23 cellular contexts compared by ENCODE assay signal in the genomic region with DNA sequence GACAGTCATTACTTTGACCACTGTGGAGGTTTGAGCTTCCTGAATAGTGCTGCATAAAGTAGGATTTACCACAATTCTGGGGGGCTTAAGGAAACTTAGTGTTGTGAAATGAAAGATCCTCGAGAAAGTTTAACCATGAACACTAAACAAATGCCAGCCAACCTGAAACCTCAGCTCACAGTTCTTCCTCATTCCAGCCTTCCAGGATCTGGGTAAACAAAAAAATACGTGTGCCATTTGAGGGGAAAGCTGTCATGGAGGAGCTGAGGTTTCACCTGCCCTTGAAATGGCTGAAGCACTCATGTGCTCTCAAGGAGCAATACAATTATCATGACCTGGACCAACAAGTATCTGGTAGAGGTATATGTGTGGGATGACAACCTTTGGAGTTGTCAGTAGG.
DNase-seq lines count a peak whose midpoint lies in the region; ATAC-seq, FAIRE-seq and TF ChIP-seq lines count a peak whose summit lies in the region.
"Had no signal": no experiment of that assay in that cellular context is flagged by ENCODE, and none has a peak within 500 bp of the region (broad histone marks: within the 10 kb centered on the region; RNA-seq: fewer than 3 reads in every experiment).

No MANE protein-coding gene starts in this region.

- TF ChIP-seq POLR2A in HepG2 (IDR thresholded peaks at IDR 0.05; ENCODE audit: insufficient read depth in 1 of 2, low read depth in 2 of 2, low read length in 2 of 2) (no peak), right lobe of liver (IDR thresholded peaks at IDR 0.05) (no peak)

- no peak overlapping the region for H3K9ac ChIP-seq in HepG2 (ENCODE audit: insufficient read depth, low read depth, low read length)
- H3K9ac ChIP-seq: KMS-11 had no signal

- no peaks in the 10 kb centered on the region for H3K27me3 ChIP-seq in HepG2 (ENCODE audit: control insufficient read depth in 1 of 2, insufficient read depth in 2 of 2, low read length in 2 of 2)
- no peaks in the 10 kb centered on the region for H3K27me3 ChIP-seq in right lobe of liver
- H3K27me3 ChIP-seq in left lung, result no peaks in the 10 kb centered on the region
- no peaks in the 10 kb centered on the region for H3K27me3 ChIP-seq in WERI-Rb-1 (ENCODE audit: insufficient read depth, low read depth, severe bottlenecking)

- POLR2A ChIA-PET in HepG2 (lab: Yijun Ruan, JAX), result no interaction called here
- POLR2A ChIA-PET in activated CD8-positive, alpha-beta T cell treated with anti-CD3 and anti-CD28 coated beads for 36 hours (lab: Charles Lee), result no interaction called here

- peak; percentile 12 for DNase-seq in HepG2 (ENCODE audit: low spot score)
- no peak for DNase-seq in right lobe of liver
- DNase-seq in NCI-H510A treated with DMSO at 0.1 percent for 48 hours (lab: John Stamatoyannopoulos, UW), result peak; percentile 2
- no peak for DNase-seq in left lung
- DNase-seq in activated gamma-delta T cell treated with Interleukin-2 at 50 U/mL for 16 hours, result no peak
- no peak for DNase-seq in activated CD8-positive, alpha-beta T cell treated with anti-CD3 and anti-CD28 coated beads for 36 hours
- DNase-seq in WERI-Rb-1, result no peak
- DNase-seq: Caco-2; CD4-positive, alpha-beta T cell; DMS153; EL; NCI-H146; NCI-H2081 treated with DMSO at 0.1 percent for 48 hours; NCI-H226; NCI-H526; NK-92 treated with Interleukin-12 subunit alpha and Interleukin-12 subunit beta, amount 100 ng/mL, for 24 hours; Right ventricle myocardium superior; SW 1271 had no signal

- no peak for TF ChIP-seq EP300 in HepG2 (IDR thresholded peaks at IDR 0.05; ENCODE audit: low read depth in 2 of 2, low read length in 2 of 2)
- TF ChIP-seq EP300 in HepG2 (CRISPR knock-in tag; IDR thresholded peaks at IDR 0.05; ENCODE audit: borderline replicate concordance), result no peak

- ATAC-seq in HepG2 (no peak), right lobe of liver (no peak), left lung (peak; percentile 56), HG03354 (IDR thresholded peaks at IDR 0.05; ENCODE audit: poor library complexity, severe bottlenecking, unreplicated experiment) (no peak)
- no peak for ATAC-seq in activated CD8-positive, alpha-beta T cell treated with anti-CD3 and anti-CD28 coated beads for 36 hours
- ATAC-seq: GM12878 had no signal

- no peaks in the 10 kb centered on the region for H3K79me2 ChIP-seq in HepG2 (ENCODE audit: insufficient read depth, low read length)

- H3K27me3 Mint-ChIP-seq in activated CD8-positive, alpha-beta T cell treated with anti-CD3 and anti-CD28 coated beads for 36 hours, result peaks cover 3% of the 10 kb centered on the region
- H3K27me3 Mint-ChIP-seq: CD4-positive, alpha-beta T cell had no signal

- no peak overlapping the region for H2AFZ ChIP-seq in HepG2 (ENCODE audit: low read length)

- intact Hi-C loops in HepG2 (cut with micrococcal nuclease; ENCODE audit: unreplicated experiment) (loop anchor here (10.0 kb wide), 1 partner anchor 333 kb away; a partner anchor contains a TSS), right lobe of liver (cut with DNase I) (no loop called here), left lung (cut with DNase I) (no loop called here)
- intact Hi-C loops in activated CD8-positive, alpha-beta T cell treated with anti-CD3 and anti-CD28 coated beads for 36 hours (cut with micrococcal nuclease), result no loop called here

- H3K4me3 ChIP-seq in HepG2 (replicated peaks in 1 of 3; ENCODE audit: insufficient read depth in 1 of 3, low read depth in 2 of 3, low read length in 3 of 3) (no peak overlapping the region), right lobe of liver (no peak overlapping the region), left lung (no peak overlapping the region), WERI-Rb-1 (ENCODE audit: low read depth, low read length) (no peak overlapping the region)
- H3K4me3 ChIP-seq: GM12878 had no signal

- no TSS peak for BruUV-seq in HepG2 (replicated peaks; lab: Mats Ljungman, UMichigan)

- FAIRE-seq in HepG2 (lab: Jason Lieb, UNC), result no peak
- FAIRE-seq: GM12878, GM19239, H54 had no signal

- peak overlapping the region; percentile 47 for H3K27ac ChIP-seq in HepG2 (ENCODE audit: extremely low read length, insufficient read depth, low read length)
- H3K27ac ChIP-seq in right lobe of liver, result no peak overlapping the region
- no peak overlapping the region for H3K27ac ChIP-seq in left lung
- H3K27ac ChIP-seq in WERI-Rb-1, result no peak overlapping the region
- H3K27ac ChIP-seq: KMS-11 had no signal

- H3K4me1 ChIP-seq in HepG2 (ENCODE audit: insufficient read depth, low read length) (peaks cover 53% of the 10 kb centered on the region), right lobe of liver (no peaks in the 10 kb centered on the region), left lung (no peaks in the 10 kb centered on the region)

- TF ChIP-seq RAD21 in HepG2 (CRISPR knock-in tag; IDR thresholded peaks at IDR 0.05), result no peak

- no peaks in the 10 kb centered on the region for H3K4me1 Mint-ChIP-seq in activated CD8-positive, alpha-beta T cell treated with anti-CD3 and anti-CD28 coated beads for 36 hours (ENCODE audit: low read depth)

- in situ Hi-C loops in HepG2 (cut with HindIII; ENCODE audit: extremely low pct_ligation_motif_present, low pct_unique_long_range_greater_than_20kb), result no loop called here

- 27% methylated on average over 2 of the region's 2 CpGs for WGBS in HepG2 (ENCODE audit: low lambda C conversion rate)
- WGBS in right lobe of liver (ENCODE audit: insufficient coverage, low coverage, low lambda C conversion rate, missing lambda C conversion rate), result 15% methylated on average over 2 of the region's 2 CpGs

- H3K9me3 ChIP-seq in HepG2 (ENCODE audit: low read length) (no peaks in the 10 kb centered on the region), right lobe of liver (no peaks in the 10 kb centered on the region), left lung (no peaks in the 10 kb centered on the region), WERI-Rb-1 (ENCODE audit: severe bottlenecking) (no peaks in the 10 kb centered on the region)
- H3K9me3 ChIP-seq: Caco-2 had no signal

- no peak overlapping the region for H3K4me2 ChIP-seq in HepG2 (ENCODE audit: low read depth, low read length)
- H3K4me2 ChIP-seq: KMS-11 had no signal

- no peak for TF ChIP-seq CTCF in HepG2 (CRISPR knock-in tag; IDR thresholded peaks at IDR 0.05)
- TF ChIP-seq CTCF in right lobe of liver (IDR thresholded peaks at IDR 0.05), result no peak
- no peak for TF ChIP-seq CTCF in left lung (IDR thresholded peaks at IDR 0.05)
- no peak for TF ChIP-seq CTCF in activated CD8-positive, alpha-beta T cell treated with anti-CD3 and anti-CD28 coated beads for 36 hours (IDR thresholded peaks at IDR 0.05)
- TF ChIP-seq CTCF in WERI-Rb-1 (IDR thresholded peaks at IDR 0.05; ENCODE audit: low read depth, low read length), result no peak

- CTCF ChIA-PET in HepG2 (lab: Yijun Ruan, JAX; ENCODE audit: low intra/inter-chr PET ratio, low total read pairs), result no interaction called here
- CTCF ChIA-PET in activated CD8-positive, alpha-beta T cell treated with anti-CD3 and anti-CD28 coated beads for 36 hours (lab: Charles Lee), result no interaction called here

- no peak overlapping the region for H3K4me3 Mint-ChIP-seq in activated CD8-positive, alpha-beta T cell treated with anti-CD3 and anti-CD28 coated beads for 36 hours
- H3K4me3 Mint-ChIP-seq: CD4-positive, alpha-beta T cell had no signal

- H3K36me3 Mint-ChIP-seq in activated CD8-positive, alpha-beta T cell treated with anti-CD3 and anti-CD28 coated beads for 36 hours (ENCODE audit: low read depth), result no peaks in the 10 kb centered on the region

- H3K9me3 Mint-ChIP-seq in activated CD8-positive, alpha-beta T cell treated with anti-CD3 and anti-CD28 coated beads for 36 hours, result no peaks in the 10 kb centered on the region

- no peaks in the 10 kb centered on the region for H4K20me1 ChIP-seq in HepG2 (ENCODE audit: insufficient read depth, low read length)

- H3K36me3 ChIP-seq in HepG2 (replicated peaks in 1 of 2; ENCODE audit: control insufficient read depth in 1 of 2, insufficient read depth in 2 of 2, low read length in 2 of 2), result no peaks in the 10 kb centered on the region
- H3K36me3 ChIP-seq in right lobe of liver, result no peaks in the 10 kb centered on the region
- H3K36me3 ChIP-seq in left lung, result no peaks in the 10 kb centered on the region
- no peaks in the 10 kb centered on the region for H3K36me3 ChIP-seq in WERI-Rb-1

- H3K27ac Mint-ChIP-seq in activated CD8-positive, alpha-beta T cell treated with anti-CD3 and anti-CD28 coated beads for 36 hours, result no peak overlapping the region
- H3K27ac Mint-ChIP-seq: CD4-positive, alpha-beta T cell had no signal

TF ChIP-seq in HepG2, 621 proteins besides CTCF, POLR2A, EP300 and RAD21:
- TF ChIP-seq MAZ (IDR thresholded peaks at IDR 0.05; ENCODE audit: borderline replicate concordance, low read depth, low read length), result no peak
- TF ChIP-seq MAZ (CRISPR knock-in tag; IDR thresholded peaks at IDR 0.05; ENCODE audit: low read depth), result no peak
- TF ChIP-seq ZMYM4 (CRISPR knock-in tag; IDR thresholded peaks at IDR 0.05), result peak; percentile 62
- 0 out of 2 replicates have a peak, but pooled peaks have one; percentile 18 for TF ChIP-seq GATAD2A (CRISPR knock-in tag; IDR thresholded peaks at IDR 0.05)
- peak; percentile 68 for TF ChIP-seq ELF1 (CRISPR knock-in tag; IDR thresholded peaks at IDR 0.05)
- TF ChIP-seq TEAD3 (CRISPR knock-in tag; optimal IDR thresholded peaks at IDR 0.05; ENCODE audit: borderline replicate concordance), result peak; percentile 87
- TF ChIP-seq ZBTB38 (CRISPR knock-in tag; IDR thresholded peaks at IDR 0.05), result no peak
- no peak for TF ChIP-seq GFI1 (CRISPR knock-in tag; IDR thresholded peaks at IDR 0.05; ENCODE audit: borderline replicate concordance)
- TF ChIP-seq BCL6 (CRISPR knock-in tag; IDR thresholded peaks at IDR 0.05), result peak; percentile 40; the same call in 1 of the 2 replicates
- TF ChIP-seq ELF3 (CRISPR knock-in tag; IDR thresholded peaks at IDR 0.05), result peak; percentile 81
- TF ChIP-seq KAT8 (CRISPR knock-in tag; IDR thresholded peaks at IDR 0.05), result peak; percentile 37; the same call in 1 of the 2 replicates

Comparison
In these comparisons a context has a peak if more than half of its experiments do, and no peak if none do; other contexts are left out.
1. DNase-seq: peak in HepG2 (single experiment) and NCI-H510A treated with DMSO at 0.1 percent for 48 hours (single experiment); none in right lobe of liver (0 of 3), left lung (0 of 2), activated gamma-delta T cell treated with Interleukin-2 at 50 U/mL for 16 hours (single experiment), activated CD8-positive, alpha-beta T cell treated with anti-CD3 and anti-CD28 coated beads for 36 hours (single experiment) and WERI-Rb-1 (single experiment).